In the genomic region with DNA sequence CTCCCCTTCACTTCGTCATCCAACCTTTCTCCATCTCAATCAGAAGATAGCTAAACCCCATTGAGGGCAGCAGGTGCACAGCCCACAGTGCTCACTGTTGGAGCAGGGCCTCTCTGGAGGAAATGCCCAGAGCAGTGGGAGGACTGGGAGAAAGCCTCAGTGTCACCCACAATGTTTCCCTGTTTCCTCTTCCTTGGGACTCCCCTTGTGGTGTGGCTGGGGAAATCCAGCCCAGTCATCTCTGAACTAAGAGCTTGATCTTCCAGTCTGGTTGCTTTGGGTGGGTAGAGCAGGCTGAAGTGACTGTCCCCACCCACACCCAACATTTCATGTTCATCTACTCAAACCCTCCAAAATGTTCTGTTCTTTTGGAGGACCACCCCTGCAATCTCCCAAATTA, we compare ENCODE assay signal across 8 cellular contexts. TPM values are rescaled to one million over a fixed set of nuclear protein-coding genes. Genes with fewer than 3 reads are reported as not detected.
DNase-seq lines count a peak whose midpoint lies in the region; ATAC-seq, FAIRE-seq and TF ChIP-seq lines count a peak whose summit lies in the region.

No MANE protein-coding gene starts in this region.

- peak; percentile 43 for ATAC-seq in HG03439 (IDR thresholded peaks at IDR 0.05; ENCODE audit: unreplicated experiment)
- peak; percentile 86 to 90 for ATAC-seq in activated naive CD4-positive, alpha-beta T cell treated with anti-CD3 and anti-CD28 coated beads, Interleukin-2, amount 50 U/mL, for 72 hours
- peak; percentile 87 for ATAC-seq in stimulated activated effector memory CD8-positive, alpha-beta T cell treated with anti-CD3 and anti-CD28 coated beads, Interleukin-12 subunit alpha, Interleukin-12 subunit beta, amount 100 ng/mL, for 72 hours

- FAIRE-seq in GM19239 (lab: Jason Lieb, UNC) (no peak), urothelium cell line (lab: Jason Lieb, UNC) (no peak)

- DNase-seq in SIG-M5 treated with dmso at 0.1 percent for 504 hours (lab: John Stamatoyannopoulos, UW; ENCODE audit: unreplicated experiment) (peak; percentile 34), SIG-M5 (lab: John Stamatoyannopoulos, UW) (no peak), GM19239 (ENCODE audit: insufficient read length, low spot score) (no peak), urothelium cell line (ENCODE audit: low spot score) (no peak), hepatocyte (ENCODE audit: low spot score) (no peak)
- DNase-seq in activated naive CD4-positive, alpha-beta T cell treated with anti-CD3 and anti-CD28 coated beads, Interleukin-2, amount 50 U/mL, for 72 hours (ENCODE audit: low spot score in 2 of 2), result peak; percentile 71 to 87
- DNase-seq in stimulated activated effector memory CD8-positive, alpha-beta T cell treated with anti-CD3 and anti-CD28 coated beads, Interleukin-12 subunit alpha, Interleukin-12 subunit beta, amount 100 ng/mL, for 72 hours (ENCODE audit: low spot score in 2 of 2), result peak; percentile 57 to 93

- WGBS in hepatocyte (ENCODE audit: low lambda C conversion rate, missing lambda C conversion rate), result 100% methylated on average over 1 of the region's 1 CpG

- no peaks in the 10 kb centered on the region for H3K9me2 ChIP-seq in hepatocyte (replicated peaks; ENCODE audit: insufficient read depth)

- peaks cover 3 to 15% of the 10 kb centered on the region in 2 donors for H3K9me3 Mint-ChIP-seq in activated naive CD4-positive, alpha-beta T cell treated with anti-CD3 and anti-CD28 coated beads, Interleukin-2, amount 50 U/mL, for 72 hours
- H3K9me3 Mint-ChIP-seq in stimulated activated effector memory CD8-positive, alpha-beta T cell treated with anti-CD3 and anti-CD28 coated beads, Interleukin-12 subunit alpha, Interleukin-12 subunit beta, amount 100 ng/mL, for 72 hours, result peaks cover 2% of the 10 kb centered on the region

- no peak overlapping the region for H3K27ac ChIP-seq in hepatocyte

- no peaks in the 10 kb centered on the region for H4K20me1 ChIP-seq in hepatocyte (ENCODE audit: insufficient read depth, poor library complexity, severe bottlenecking)

- no peak overlapping the region for H3K4me3 ChIP-seq in hepatocyte

- H3K4me3 Mint-ChIP-seq in stimulated activated effector memory CD8-positive, alpha-beta T cell treated with anti-CD3 and anti-CD28 coated beads, Interleukin-12 subunit alpha, Interleukin-12 subunit beta, amount 100 ng/mL, for 72 hours, result peak overlapping the region; percentile 38

- no peak overlapping the region for H2AFZ ChIP-seq in hepatocyte

- no peaks in the 10 kb centered on the region for H3K27me3 ChIP-seq in hepatocyte

- peak overlapping the region; percentile 8 to 85 for H3K27ac Mint-ChIP-seq in activated naive CD4-positive, alpha-beta T cell treated with anti-CD3 and anti-CD28 coated beads, Interleukin-2, amount 50 U/mL, for 72 hours
- peak overlapping the region; percentile 91 for H3K27ac Mint-ChIP-seq in stimulated activated effector memory CD8-positive, alpha-beta T cell treated with anti-CD3 and anti-CD28 coated beads, Interleukin-12 subunit alpha, Interleukin-12 subunit beta, amount 100 ng/mL, for 72 hours

- TF ChIP-seq CTCF in hepatocyte (IDR thresholded peaks at IDR 0.05; ENCODE audit: poor library complexity), result no peak

- H3K79me2 ChIP-seq in hepatocyte, result no peaks in the 10 kb centered on the region

- peaks cover 6% of the 10 kb centered on the region for H3K4me1 ChIP-seq in hepatocyte (ENCODE audit: insufficient read depth)

- H3K4me2 ChIP-seq in hepatocyte, result no peak overlapping the region

- H3K36me3 Mint-ChIP-seq in activated naive CD4-positive, alpha-beta T cell treated with anti-CD3 and anti-CD28 coated beads, Interleukin-2, amount 50 U/mL, for 72 hours, result peaks cover 5 to 25% of the 10 kb centered on the region in 2 donors
- H3K36me3 Mint-ChIP-seq in stimulated activated effector memory CD8-positive, alpha-beta T cell treated with anti-CD3 and anti-CD28 coated beads, Interleukin-12 subunit alpha, Interleukin-12 subunit beta, amount 100 ng/mL, for 72 hours, result peaks cover 8% of the 10 kb centered on the region

- H3K4me1 Mint-ChIP-seq in stimulated activated effector memory CD8-positive, alpha-beta T cell treated with anti-CD3 and anti-CD28 coated beads, Interleukin-12 subunit alpha, Interleukin-12 subunit beta, amount 100 ng/mL, for 72 hours, result peaks cover 74% of the 10 kb centered on the region

- H3K9me3 ChIP-seq in hepatocyte (ENCODE audit: low read depth), result no peaks in the 10 kb centered on the region

- no peaks in the 10 kb centered on the region for H3K36me3 ChIP-seq in hepatocyte (replicated peaks; ENCODE audit: insufficient read depth, low read depth)

RNA-seq across cellular contexts. Expression of a gene that starts 29.8 kb away (rescaled TPM):
- total RNA-seq in activated naive CD4-positive, alpha-beta T cell treated with anti-CD3 and anti-CD28 coated beads, Interleukin-2, amount 50 U/mL, for 72 hours, result 100 to 1,000 TPM in 1 of 2 donors, 10 to 100 TPM in 1; 55.1 to 104 TPM
- total RNA-seq in hepatocyte, result 15.2 and 15.5 TPM in 2 replicates
- 22.5 and 23.7 TPM in 2 replicates for polyA plus RNA-seq in hepatocyte

Comparison
In these comparisons a context has a peak if more than half of its experiments do, and no peak if none do; other contexts are left out.
1. DNase-seq: peak in SIG-M5 treated with dmso at 0.1 percent for 504 hours (single experiment), activated naive CD4-positive, alpha-beta T cell treated with anti-CD3 and anti-CD28 coated beads, Interleukin-2, amount 50 U/mL, for 72 hours (2 of 2) and stimulated activated effector memory CD8-positive, alpha-beta T cell treated with anti-CD3 and anti-CD28 coated beads, Interleukin-12 subunit alpha, Interleukin-12 subunit beta, amount 100 ng/mL, for 72 hours (2 of 2); none in SIG-M5 (single experiment), GM19239 (single experiment), urothelium cell line (single experiment) and hepatocyte (single experiment).
2. Peak in every context shown above with its lines, with median percentiles within 50 percentile points of each other: ATAC-seq.